Comparison of ENCODE assay signal across 1 cellular context in the genomic region with DNA sequence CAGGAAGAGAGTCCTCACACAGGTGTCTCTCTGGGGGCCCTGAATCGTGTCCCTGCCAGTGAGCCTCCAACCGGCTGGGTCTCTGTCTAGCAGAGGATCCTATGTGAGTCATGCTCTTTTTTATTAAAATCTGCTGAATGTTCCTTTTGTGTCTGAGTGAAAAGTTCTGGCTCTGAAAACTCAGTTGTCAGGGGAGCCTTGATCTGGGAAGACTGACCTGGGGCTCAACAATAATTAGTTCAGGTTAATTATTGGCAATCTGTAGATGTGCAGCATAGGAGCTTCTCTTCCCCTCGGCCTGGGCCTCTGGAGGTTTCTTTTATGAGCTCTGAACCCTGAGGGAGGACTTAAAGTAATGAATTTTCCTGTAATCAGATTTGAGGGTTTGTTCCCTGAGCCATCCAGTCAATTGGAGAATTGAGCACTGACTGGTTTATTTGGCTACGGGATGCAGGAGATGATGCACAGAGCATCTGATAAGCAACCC.
TF ChIP-seq lines count a peak whose summit lies in the region.

No MANE protein-coding gene starts in this region.

TF ChIP-seq in IMR-90, 13 proteins besides CTCF, POLR2A, EP300 and RAD21:
- TF ChIP-seq CEBPB (IDR thresholded peaks at IDR 0.05; ENCODE audit: low read depth, low read length): no peak
- TF ChIP-seq RFX5 (IDR thresholded peaks at IDR 0.05; ENCODE audit: low read depth, low read length): no peak
- TF ChIP-seq, protein P1, sequence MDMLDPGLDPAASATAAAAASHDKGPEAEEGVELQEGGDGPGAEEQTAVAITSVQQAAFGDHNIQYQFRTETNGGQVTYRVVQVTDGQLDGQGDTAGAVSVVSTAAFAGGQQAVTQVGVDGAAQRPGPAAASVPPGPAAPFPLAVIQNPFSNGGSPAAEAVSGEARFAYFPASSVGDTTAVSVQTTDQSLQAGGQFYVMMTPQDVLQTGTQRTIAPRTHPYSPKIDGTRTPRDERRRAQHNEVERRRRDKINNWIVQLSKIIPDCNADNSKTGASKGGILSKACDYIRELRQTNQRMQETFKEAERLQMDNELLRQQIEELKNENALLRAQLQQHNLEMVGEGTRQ (IDR thresholded peaks at IDR 0.05; ENCODE audit: low read depth, low read length): no peak
- TF ChIP-seq, protein P2, sequence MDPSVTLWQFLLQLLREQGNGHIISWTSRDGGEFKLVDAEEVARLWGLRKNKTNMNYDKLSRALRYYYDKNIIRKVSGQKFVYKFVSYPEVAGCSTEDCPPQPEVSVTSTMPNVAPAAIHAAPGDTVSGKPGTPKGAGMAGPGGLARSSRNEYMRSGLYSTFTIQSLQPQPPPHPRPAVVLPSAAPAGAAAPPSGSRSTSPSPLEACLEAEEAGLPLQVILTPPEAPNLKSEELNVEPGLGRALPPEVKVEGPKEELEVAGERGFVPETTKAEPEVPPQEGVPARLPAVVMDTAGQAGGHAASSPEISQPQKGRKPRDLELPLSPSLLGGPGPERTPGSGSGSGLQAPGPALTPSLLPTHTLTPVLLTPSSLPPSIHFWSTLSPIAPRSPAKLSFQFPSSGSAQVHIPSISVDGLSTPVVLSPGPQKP (IDR thresholded peaks at IDR 0.05; ENCODE audit: borderline replicate concordance, low read depth, low read length): no peak
- TF ChIP-seq MAFK (IDR thresholded peaks at IDR 0.05; ENCODE audit: low read depth, low read length): no peak
- TF ChIP-seq MAZ (IDR thresholded peaks at IDR 0.05; ENCODE audit: borderline replicate concordance, low read depth, low read length): no peak
